ENCODE assay signal across 8 cellular contexts in genomic region chr1:119870917-119871486, GRCh38. TPM values are rescaled to one million over a fixed set of nuclear protein-coding genes. Genes with fewer than 3 reads are reported as not detected.
A peak's percentile ranks its signal among the peaks of the same experiment; 100 is the strongest.
DNase-seq lines count a peak whose midpoint lies in the region; ATAC-seq and TF ChIP-seq lines count a peak whose summit lies in the region.

No MANE protein-coding gene starts in this region.

- H3K9me3 ChIP-seq in SK-N-SH (no peaks in the 10 kb centered on the region), left ventricle myocardium inferior (replicated peaks) (no peaks in the 10 kb centered on the region)

- H3K27ac ChIP-seq in SK-N-SH (ENCODE audit: low read depth in 2 of 2, low read length in 1 of 2) (no peak overlapping the region), left ventricle myocardium inferior (replicated peaks) (no peak overlapping the region)

- H2AFZ ChIP-seq in SK-N-SH (ENCODE audit: low read depth) = peak overlapping the region; percentile 69

- no peaks in the 10 kb centered on the region for H3K36me3 ChIP-seq in SK-N-SH (replicated peaks in 1 of 2; ENCODE audit: control insufficient read depth in 1 of 2, insufficient read depth in 2 of 2, low read length in 1 of 2)
- H3K36me3 ChIP-seq in left ventricle myocardium inferior = no peaks in the 10 kb centered on the region

- H3K4me3 ChIP-seq in GM12864 (ENCODE audit: low read depth, low read length) (no peak overlapping the region), SK-N-SH (ENCODE audit: low read depth in 2 of 2, low read length in 1 of 2) (no peak overlapping the region), left ventricle myocardium inferior (peak overlapping the region; percentile 25)

- H3K36me3 Mint-ChIP-seq in activated naive CD8-positive, alpha-beta T cell treated with anti-CD3 and anti-CD28 coated beads, Interleukin-2, amount 50 U/mL, for 24 hours (ENCODE audit: low read depth) = no peaks in the 10 kb centered on the region

- H4K20me1 ChIP-seq in SK-N-SH (ENCODE audit: insufficient read depth) = no peaks in the 10 kb centered on the region

- POLR2A ChIA-PET in SK-N-SH (lab: Yijun Ruan, JAX) = no interaction called here

- intact Hi-C loops in left ventricle myocardium inferior (cut with micrococcal nuclease) = no loop called here

- ATAC-seq in activated naive CD8-positive, alpha-beta T cell treated with anti-CD3 and anti-CD28 coated beads, Interleukin-2, amount 50 U/mL, for 24 hours = no peak
- no peak for ATAC-seq in HG03571 (IDR thresholded peaks at IDR 0.05; ENCODE audit: unreplicated experiment)

- no peak overlapping the region for H3K4me2 ChIP-seq in SK-N-SH

- TF ChIP-seq EP300 in SK-N-SH (IDR thresholded peaks at IDR 0.05; ENCODE audit: borderline replicate concordance in 1 of 2, low read depth in 1 of 2, low read length in 1 of 2) = no peak

- H3K9me3 Mint-ChIP-seq in activated naive CD8-positive, alpha-beta T cell treated with anti-CD3 and anti-CD28 coated beads, Interleukin-2, amount 50 U/mL, for 24 hours = no peaks in the 10 kb centered on the region

- H3K27ac Mint-ChIP-seq in activated naive CD8-positive, alpha-beta T cell treated with anti-CD3 and anti-CD28 coated beads, Interleukin-2, amount 50 U/mL, for 24 hours = no peak overlapping the region

- H3K9me2 ChIP-seq in SK-N-SH = no peaks in the 10 kb centered on the region

- H3K27me3 ChIP-seq in SK-N-SH (ENCODE audit: insufficient read depth) (no peaks in the 10 kb centered on the region), left ventricle myocardium inferior (ENCODE audit: low read depth) (no peaks in the 10 kb centered on the region)

- peaks cover 3% of the 10 kb centered on the region for H3K4me1 Mint-ChIP-seq in activated naive CD8-positive, alpha-beta T cell treated with anti-CD3 and anti-CD28 coated beads, Interleukin-2, amount 50 U/mL, for 24 hours

- CTCF ChIA-PET in SK-N-SH (lab: Yijun Ruan, JAX) = interaction anchor here (0.7 to 2.5 kb wide), 21 partner anchors 8 to 127 kb away, joined by 3 to 14 read pairs (median 5); partner anchors contain the start of gene REG4

- H3K4me3 Mint-ChIP-seq in activated naive CD8-positive, alpha-beta T cell treated with anti-CD3 and anti-CD28 coated beads, Interleukin-2, amount 50 U/mL, for 24 hours = no peak overlapping the region

- peak; percentile 95 for TF ChIP-seq RAD21 in SK-N-SH (IDR thresholded peaks at IDR 0.05; ENCODE audit: low read length)

- peaks cover 10 to 27% of the 10 kb centered on the region in 2 experiments; a peak in 2 of 4 replicates for H3K4me1 ChIP-seq in SK-N-SH (ENCODE audit: control insufficient read depth in 1 of 2, insufficient read depth in 2 of 2, low read depth in 1 of 2, low read length in 1 of 2)
- H3K4me1 ChIP-seq in left ventricle myocardium inferior = peaks cover 11% of the 10 kb centered on the region

- peak; percentile 94 for TF ChIP-seq CTCF in GM12864 (IDR thresholded peaks at IDR 0.05; ENCODE audit: low read depth, low read length, missing control alignments)
- TF ChIP-seq CTCF in SK-N-SH (IDR thresholded peaks at IDR 0.05) = peak; percentile 98
- TF ChIP-seq CTCF in left ventricle myocardium inferior (IDR thresholded peaks at IDR 0.05; ENCODE audit: borderline replicate concordance) = peak; percentile 87

- H3K27me3 Mint-ChIP-seq in activated naive CD8-positive, alpha-beta T cell treated with anti-CD3 and anti-CD28 coated beads, Interleukin-2, amount 50 U/mL, for 24 hours = peaks cover 10% of the 10 kb centered on the region

- no peak overlapping the region for H3K9ac ChIP-seq in SK-N-SH

- no peaks in the 10 kb centered on the region for H3K79me2 ChIP-seq in SK-N-SH (ENCODE audit: insufficient read depth)

- WGBS in SK-N-SH (ENCODE audit: low lambda C conversion rate) = 37% methylated on average over 15 of the region's 16 CpGs

- H3F3A ChIP-seq in SK-N-SH (replicated peaks; ENCODE audit: insufficient read depth) = peaks cover 7% of the 10 kb centered on the region

- DNase-seq in GM12864 (ENCODE audit: low read depth) (no peak), MV-4-11 (lab: John Stamatoyannopoulos, UW) (peak; percentile 74), SK-N-SH (peak; percentile 70), left ventricle myocardium inferior (peak; percentile 75), pulmonary artery endothelial cell (ENCODE audit: low read depth, low spot score) (peak; percentile 15), cerebellar nuclear complex (lab: John Stamatoyannopoulos, UW) (no peak)
- peak; percentile 86 for DNase-seq in activated naive CD8-positive, alpha-beta T cell treated with anti-CD3 and anti-CD28 coated beads, Interleukin-2, amount 50 U/mL, for 24 hours

TF ChIP-seq in SK-N-SH, 30 proteins besides CTCF, POLR2A, EP300 and RAD21:
- TF ChIP-seq SMC3 (IDR thresholded peaks at IDR 0.05; ENCODE audit: low read depth, low read length) (peak; percentile 91), ELF1 (IDR thresholded peaks at IDR 0.05) (no peak)

RNA-seq across cellular contexts. Expression of gene ADAM30, which starts 25.3 kb away (rescaled TPM):
- not detected in 2 replicates for polyA plus RNA-seq in SK-N-SH (2012; rRNA removed)
- not detected in 2 replicates for polyA plus RNA-seq in SK-N-SH (2012; cell fraction: cytosol; rRNA removed)
- not detected in 2 replicates for polyA plus RNA-seq in SK-N-SH (2012; cell fraction: nucleus; rRNA removed)
- not detected for total RNA-seq in left ventricle myocardium inferior
- total RNA-seq in pulmonary artery endothelial cell = not detected in 2 replicates

RNA-seq across cellular contexts. Expression of gene REG4, which starts 59.7 kb away (rescaled TPM):
- not detected in 2 replicates for polyA plus RNA-seq in SK-N-SH (2012; rRNA removed)
- 0.03 TPM in 1 of 2 replicates, not detected in the other for polyA plus RNA-seq in SK-N-SH (2012; cell fraction: cytosol; rRNA removed)
- not detected in 2 replicates for polyA plus RNA-seq in SK-N-SH (2012; cell fraction: nucleus; rRNA removed)
- total RNA-seq in left ventricle myocardium inferior (not detected), pulmonary artery endothelial cell (not detected in 2 replicates)

Comparison
In these comparisons a context has a peak if more than half of its experiments do, and no peak if none do; other contexts are left out.
1. DNase-seq: peak in MV-4-11 (single experiment), SK-N-SH (single experiment), activated naive CD8-positive, alpha-beta T cell treated with anti-CD3 and anti-CD28 coated beads, Interleukin-2, amount 50 U/mL, for 24 hours (single experiment), left ventricle myocardium inferior (single experiment) and pulmonary artery endothelial cell (single experiment); none in GM12864 (single experiment) and cerebellar nuclear complex (0 of 2).
2. Peak in every context shown above with its lines, with median percentiles within 50 percentile points of each other: CTCF ChIP-seq.